13 cellular contexts compared by ENCODE assay signal in genomic region chr15:75947117-75947516, GRCh38. TPM values are rescaled to one million over a fixed set of nuclear protein-coding genes. Genes with fewer than 3 reads are reported as not detected.
DNase-seq lines count a peak whose midpoint lies in the region; ATAC-seq and TF ChIP-seq lines count a peak whose summit lies in the region.
"Had no signal": no experiment of that assay in that cellular context is flagged by ENCODE, and none has a peak within 500 bp of the region (broad histone marks: within the 10 kb centered on the region; RNA-seq: fewer than 3 reads in every experiment).

No MANE protein-coding gene starts in this region.

- no peaks in the 10 kb centered on the region for H3K79me1 ChIP-seq in IMR-90 (ENCODE audit: low read depth in 1 of 2, low read length in 2 of 2)

- peak overlapping the region; percentile 61 for H2BK5ac ChIP-seq in IMR-90 (ENCODE audit: low read depth, low read length, poor library complexity, severe bottlenecking)

- H2AFZ ChIP-seq in IMR-90 (replicated peaks; ENCODE audit: low read length, poor library complexity): no peak overlapping the region

- no peak overlapping the region for H4K91ac ChIP-seq in IMR-90 (ENCODE audit: insufficient read depth, low read depth, low read length)

- DNase-seq in AG09309 (ENCODE audit: low read depth): peak; percentile 39
- peak; percentile 77 for DNase-seq in IMR-90
- DNase-seq in astrocyte of the spinal cord (ENCODE audit: low read depth, low spot score): peak; percentile 41
- peak; percentile 71 for DNase-seq in kidney glomerular epithelial cell (lab: John Stamatoyannopoulos, UW)
- no peak for DNase-seq in activated CD4-positive, alpha-beta T cell treated with anti-CD3 and anti-CD28 coated beads, Interleukin-2, amount 50 U/mL, for 1 hour
- no peak for DNase-seq in activated naive CD4-positive, alpha-beta T cell treated with Interleukin-2 at 50 U/mL for 16 hours
- no peak for DNase-seq in mucosa of gallbladder (ENCODE audit: low spot score)
- DNase-seq: effector memory CD4-positive, alpha-beta T cell; NCI-H1105; NCI-H524 had no signal

- no peaks in the 10 kb centered on the region for H3K9me3 ChIP-seq in IMR-90 (ENCODE audit: control insufficient read depth, insufficient read depth, low read length)

- H4K20me1 ChIP-seq in IMR-90 (ENCODE audit: insufficient read depth, low read length): no peaks in the 10 kb centered on the region

- H2BK20ac ChIP-seq in IMR-90 (ENCODE audit: low read depth, low read length): peak overlapping the region; percentile 33; the same call in 1 of the 2 replicates

- H2AK9ac ChIP-seq in IMR-90 (replicated peaks; ENCODE audit: low read depth, low read length, poor library complexity): no peak overlapping the region

- no peak overlapping the region for H2BK15ac ChIP-seq in IMR-90 (ENCODE audit: low read depth, low read length)

- peak overlapping the region; percentile 46; the same call in 1 of the 2 replicates for H3K4ac ChIP-seq in IMR-90 (ENCODE audit: low read depth, low read length)

- H2AK5ac ChIP-seq in IMR-90 (ENCODE audit: low read depth, low read length): peak overlapping the region; percentile 72

- in situ Hi-C loops in IMR-90 (cut with MboI; ENCODE audit: low sequenced_read_pairs) (no loop called here), astrocyte of the spinal cord (cut with HindIII; ENCODE audit: low sequenced_read_pairs) (no loop called here)

- WGBS in IMR-90 (ENCODE audit: extremely low coverage in 2 of 2, insufficient read length in 1 of 2), 2 experiments: no CpG with 5 or more reads among the region's 1 CpG

- H3K27me3 ChIP-seq in IMR-90 (ENCODE audit: control insufficient read depth, insufficient read depth, low read length): no peaks in the 10 kb centered on the region

- no peak for TF ChIP-seq POLR2A in IMR-90 (IDR thresholded peaks at IDR 0.05; ENCODE audit: low read depth, low read length)

- H3K36me3 ChIP-seq in IMR-90 (ENCODE audit: control insufficient read depth, insufficient read depth, low read length): no peaks in the 10 kb centered on the region

- no peak overlapping the region for H2BK120ac ChIP-seq in IMR-90 (ENCODE audit: low read depth, low read length)

- no peak overlapping the region for H4K8ac ChIP-seq in IMR-90 (ENCODE audit: low read depth in 2 of 2, low read length in 2 of 2)

- no TSS peak for BruUV-seq in IMR-90 (replicated peaks; lab: Mats Ljungman, UMichigan)

- H3K23ac ChIP-seq in IMR-90 (ENCODE audit: low read depth, low read length): no peak overlapping the region

- no peak for TF ChIP-seq RAD21 in IMR-90 (IDR thresholded peaks at IDR 0.05; ENCODE audit: low read length)

- TF ChIP-seq CTCF in AG09309 (IDR thresholded peaks at IDR 0.05; ENCODE audit: control insufficient read depth, insufficient read depth, low read depth, low read length, missing control alignments): no peak
- no peak for TF ChIP-seq CTCF in IMR-90 (conservative IDR thresholded peaks at IDR 0.05; ENCODE audit: low read depth, low read length)
- no peak for TF ChIP-seq CTCF in astrocyte of the spinal cord (IDR thresholded peaks at IDR 0.05; ENCODE audit: low read depth, low read length)

- POLR2A ChIA-PET in IMR-90 (lab: Charles Lee; ENCODE audit: unreplicated experiment): no interaction called here

- H4K5ac ChIP-seq in IMR-90 (ENCODE audit: low read depth, low read length): no peak overlapping the region

- H3K4me3 ChIP-seq in AG09309 (ENCODE audit: control insufficient read depth, low read depth, low read length): no peak overlapping the region
- H3K4me3 ChIP-seq in IMR-90 (ENCODE audit: insufficient read depth, low read depth, low read length): no peak overlapping the region
- H3K4me3 ChIP-seq in astrocyte of the spinal cord (ENCODE audit: low read depth, low read length): no peak overlapping the region

- peaks cover 6% of the 10 kb centered on the region for H3K9me1 ChIP-seq in IMR-90 (ENCODE audit: insufficient read depth, low read length)

- dilution Hi-C loops in IMR-90 (cut with HindIII; ENCODE audit: low sequenced_read_pairs, unreplicated experiment): no loop called here

- H3K56ac ChIP-seq in IMR-90 (ENCODE audit: extremely low read depth, insufficient read depth, low read length): no peak overlapping the region

- CTCF ChIA-PET in IMR-90 (lab: Yijun Ruan, JAX): interaction anchor here (1.2 kb wide), 1 partner anchor 8 kb away, joined by 5 read pairs; no protein-coding TSS in a partner anchor

- intact Hi-C loops in IMR-90 (cut with micrococcal nuclease): loop anchor here (10.0 kb wide), 1 partner anchor 188 kb away; no protein-coding TSS in a partner anchor

- H3K14ac ChIP-seq in IMR-90 (replicated peaks; ENCODE audit: low read depth, low read length): no peak overlapping the region

- ATAC-seq in IMR-90 (ENCODE audit: low read depth) (peak; percentile 70), HG02588 (IDR thresholded peaks at IDR 0.05; ENCODE audit: unreplicated experiment) (no peak)
- ATAC-seq: Right ventricle myocardium inferior had no signal

- H3K4me2 ChIP-seq in IMR-90 (ENCODE audit: low read depth, low read length): no peak overlapping the region

- H3K18ac ChIP-seq in IMR-90 (ENCODE audit: low read depth, low read length): peak overlapping the region; percentile 61; the same call in 1 of the 2 replicates

- H3K27ac ChIP-seq in IMR-90 (ENCODE audit: insufficient read depth, low read length): no peak overlapping the region
- H3K27ac ChIP-seq: VCaP had no signal

- H3K9ac ChIP-seq in IMR-90 (ENCODE audit: low read depth, low read length): no peak overlapping the region

- peaks cover 3% of the 10 kb centered on the region; the same call in 1 of the 2 replicates for H3K4me1 ChIP-seq in IMR-90 (ENCODE audit: control insufficient read depth, insufficient read depth, low read length)

TF ChIP-seq in IMR-90, 13 proteins besides CTCF, POLR2A, EP300 and RAD21:
- TF ChIP-seq MAFK (IDR thresholded peaks at IDR 0.05; ENCODE audit: low read depth, low read length) (peak; percentile 23; the same call in 1 of the 2 replicates), CHD1 (IDR thresholded peaks at IDR 0.05; ENCODE audit: low read depth, low read length) (no peak), MAZ (IDR thresholded peaks at IDR 0.05; ENCODE audit: borderline replicate concordance, low read depth, low read length) (no peak), ELK1 (IDR thresholded peaks at IDR 0.05; ENCODE audit: borderline replicate concordance, low read depth, low read length) (no peak), RFX5 (IDR thresholded peaks at IDR 0.05; ENCODE audit: low read depth, low read length) (no peak), SMC3 (IDR thresholded peaks at IDR 0.05; ENCODE audit: low read depth, low read length) (no peak), USF2 (IDR thresholded peaks at IDR 0.05; ENCODE audit: low read depth, low read length) (no peak), CEBPB (IDR thresholded peaks at IDR 0.05; ENCODE audit: low read depth, low read length) (no peak), FOS (IDR thresholded peaks at IDR 0.05; ENCODE audit: low read depth, low read length) (no peak), RCOR1 (IDR thresholded peaks at IDR 0.05; ENCODE audit: insufficient replicate concordance, low read length) (no peak), NFE2L2 (IDR thresholded peaks at IDR 0.05; ENCODE audit: low read depth, low read length) (peak; percentile 41), BHLHE40 (IDR thresholded peaks at IDR 0.05; ENCODE audit: low read depth, low read length) (peak; percentile 83), MXI1 (IDR thresholded peaks at IDR 0.05; ENCODE audit: borderline replicate concordance, low read depth, low read length) (no peak)

RNA-seq across cellular contexts. Expression of gene FBXO22, which starts 43.4 kb away (rescaled TPM):
- total RNA-seq in IMR-90 (2012; rRNA removed) (43.3 and 45.2 TPM in 2 replicates), mucosa of gallbladder (29.1 TPM)
- polyA plus RNA-seq in IMR-90 (2012; rRNA removed): 22.4 and 24.5 TPM in 2 replicates
- 18.6 and 22.9 TPM in 2 replicates for polyA plus RNA-seq in IMR-90 (2012; cell fraction: cytosol; rRNA removed)
- polyA plus RNA-seq in IMR-90 (2012; cell fraction: nucleus; rRNA removed; ENCODE audit: low replicate concordance): 11.2 and 17.7 TPM in 2 replicates

Comparison
In these comparisons a context has a peak if more than half of its experiments do, and no peak if none do; other contexts are left out.
1. DNase-seq: peak in AG09309 (single experiment), IMR-90 (single experiment), astrocyte of the spinal cord (single experiment) and kidney glomerular epithelial cell (single experiment); none in activated CD4-positive, alpha-beta T cell treated with anti-CD3 and anti-CD28 coated beads, Interleukin-2, amount 50 U/mL, for 1 hour (single experiment), activated naive CD4-positive, alpha-beta T cell treated with Interleukin-2 at 50 U/mL for 16 hours (single experiment) and mucosa of gallbladder (single experiment).